ENCODE assay signal across 15 cellular contexts in the genomic region with DNA sequence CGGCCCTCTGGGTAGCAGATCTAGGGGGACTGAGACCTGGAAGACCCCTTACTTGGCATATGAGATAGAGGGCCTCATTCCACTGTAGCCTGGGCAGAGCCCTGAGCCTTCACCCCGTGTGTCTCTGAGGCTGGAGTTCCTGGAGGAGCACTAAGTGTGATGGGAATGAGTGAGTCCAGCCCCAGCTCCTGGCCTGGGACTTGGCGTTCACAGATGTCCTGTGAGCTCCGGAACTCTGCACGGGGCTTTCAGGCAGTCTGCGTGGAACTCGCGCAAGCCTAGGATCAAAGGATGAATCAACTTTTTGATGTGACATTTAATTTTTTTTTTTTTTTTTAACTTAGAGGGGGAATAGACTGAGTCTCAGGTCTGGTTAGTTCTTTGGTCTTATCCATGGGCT. TPM values are rescaled to one million over a fixed set of nuclear protein-coding genes. Genes with fewer than 3 reads are reported as not detected.
DNase-seq lines count a peak whose midpoint lies in the region; TF ChIP-seq lines count a peak whose summit lies in the region.
"Had no signal": no experiment of that assay in that cellular context is flagged by ENCODE, and none has a peak within 500 bp of the region (broad histone marks: within the 10 kb centered on the region; RNA-seq: fewer than 3 reads in every experiment).

No MANE protein-coding gene starts in this region.

- H3K9me3 Mint-ChIP-seq in activated naive CD4-positive, alpha-beta T cell treated with anti-CD3 and anti-CD28 coated beads, Interleukin-2, amount 10 ng/mL, durations not matched to agents 7 days and 5 days: no peaks in the 10 kb centered on the region
- H3K9me3 Mint-ChIP-seq: dendritic cell treated with granulocyte-macrophage colony-stimulating factor and Interleukin-4, amounts not matched to agents 40 ng/mL and 50 ng/mL, for 4 days had no signal

- no peaks in the 10 kb centered on the region for H3K36me3 Mint-ChIP-seq in activated naive CD4-positive, alpha-beta T cell treated with anti-CD3 and anti-CD28 coated beads, Interleukin-2, amount 10 ng/mL, durations not matched to agents 7 days and 5 days

- peaks cover 3 to 26% of the 10 kb centered on the region in 2 donors for H3K4me1 ChIP-seq in ascending aorta
- H3K4me1 ChIP-seq in muscle layer of duodenum (ENCODE audit: control insufficient read depth in 1 of 2, insufficient read depth in 2 of 2, low read length in 2 of 2): peaks cover 0 to 22% of the 10 kb centered on the region in 2 donors
- H3K4me1 ChIP-seq in transverse colon: peaks cover 0 to 16% (median 3%) of the 10 kb centered on the region in 4 donors

- H3K27ac ChIP-seq in ascending aorta (peak overlapping the region; percentile 71 to 82), muscle layer of duodenum (ENCODE audit: low read length) (no peak overlapping the region), transverse colon (peak overlapping the region in 3 of 4 donors; percentile 2 to 23 (median 9))
- H3K27ac ChIP-seq: vagina had no signal

- peak overlapping the region; percentile 67 to 82 for H3K4me3 ChIP-seq in ascending aorta
- H3K4me3 ChIP-seq in muscle layer of duodenum (ENCODE audit: low read depth in 1 of 2, low read length in 2 of 2): peak overlapping the region; percentile 46 to 78
- peak overlapping the region in 1 of 4 donors; percentile 86 for H3K4me3 ChIP-seq in transverse colon
- H3K4me3 ChIP-seq in lower leg skin (ENCODE audit: low read depth, poor library complexity, severe bottlenecking): no peak overlapping the region

- no peak overlapping the region for H3K27ac Mint-ChIP-seq in activated naive CD4-positive, alpha-beta T cell treated with anti-CD3 and anti-CD28 coated beads, Interleukin-2, amount 10 ng/mL, durations not matched to agents 7 days and 5 days
- H3K27ac Mint-ChIP-seq: dendritic cell treated with granulocyte-macrophage colony-stimulating factor and Interleukin-4, amounts not matched to agents 40 ng/mL and 50 ng/mL, for 4 days had no signal

- in situ Hi-C loops in transverse colon (cut with MboI; ENCODE audit: low pct_ligation_motif_present in 1 of 4, low pct_unique_long_range_greater_than_20kb in 1 of 4, low sequenced_read_pairs in 3 of 4): no loop called here

- no peak for TF ChIP-seq EP300 in transverse colon (IDR thresholded peaks at IDR 0.05; ENCODE audit: low read depth)

- intact Hi-C loops in ascending aorta (cut with DNase I) (no loop called here), transverse colon (cut with DNase I; ENCODE audit: low total_unique reads) (no loop called here), lower leg skin (cut with DNase I; ENCODE audit: low total_unique reads) (no loop called here)

- no peak for DNase-seq in activated naive CD4-positive, alpha-beta T cell treated with anti-CD3 and anti-CD28 coated beads, Interleukin-2, amount 10 ng/mL, durations not matched to agents 7 days and 5 days
- DNase-seq in activated naive CD4-positive, alpha-beta T cell treated with Interleukin-2 at 50 U/mL for 16 hours: no peak
- DNase-seq in ascending aorta (ENCODE audit: low spot score in 2 of 2) (peak in 1 of 2 donors; percentile 75), transverse colon (no peak), lower leg skin (ENCODE audit: low spot score in 2 of 2) (no peak), HT-29 (ENCODE audit: low spot score) (no peak), NCI-H524 treated with DMSO at 0.1 percent for 48 hours (lab: John Stamatoyannopoulos, UW) (no peak)
- DNase-seq: activated gamma-delta T cell treated with Interleukin-2 at 50 U/mL for 16 hours, foreskin melanocyte, GDM1, left cardiac atrium, NCI-H226 had no signal

- H3K9me3 ChIP-seq in ascending aorta (no peaks in the 10 kb centered on the region), muscle layer of duodenum (ENCODE audit: control insufficient read depth in 1 of 2, low read length in 2 of 2) (no peaks in the 10 kb centered on the region), transverse colon (no peaks in the 10 kb centered on the region)
- H3K9me3 ChIP-seq: vagina had no signal

- H3K36me3 ChIP-seq in ascending aorta: no peaks in the 10 kb centered on the region
- peaks cover 0 to 4% of the 10 kb centered on the region in 2 donors for H3K36me3 ChIP-seq in muscle layer of duodenum (ENCODE audit: control insufficient read depth in 1 of 2, insufficient read depth in 2 of 2, low read length in 2 of 2)
- no peaks in the 10 kb centered on the region for H3K36me3 ChIP-seq in transverse colon
- H3K36me3 ChIP-seq: vagina had no signal

- H3K27me3 ChIP-seq in ascending aorta: no peaks in the 10 kb centered on the region
- H3K27me3 ChIP-seq in muscle layer of duodenum (ENCODE audit: low read depth, low read length): peaks cover 4% of the 10 kb centered on the region
- peaks cover 30% of the 10 kb centered on the region for H3K27me3 ChIP-seq in transverse colon
- H3K27me3 ChIP-seq: vagina had no signal

- H3K27me3 Mint-ChIP-seq in activated naive CD4-positive, alpha-beta T cell treated with anti-CD3 and anti-CD28 coated beads, Interleukin-2, amount 10 ng/mL, durations not matched to agents 7 days and 5 days: peaks cover 84% of the 10 kb centered on the region

- peaks cover 14% of the 10 kb centered on the region for H3K4me1 Mint-ChIP-seq in activated naive CD4-positive, alpha-beta T cell treated with anti-CD3 and anti-CD28 coated beads, Interleukin-2, amount 10 ng/mL, durations not matched to agents 7 days and 5 days

- 73% methylated on average over 8 of the region's 8 CpGs; no CpG with 5 or more reads in 1 of the 2 donors for WGBS in transverse colon (ENCODE audit: low coverage in 1 of 2), 2 donors
- WGBS in lower leg skin, 2 donors: 57 to 72% methylated on average over 8 of the region's 8 CpGs

- TF ChIP-seq CTCF in ascending aorta (IDR thresholded peaks at IDR 0.05) (no peak), transverse colon (IDR thresholded peaks at IDR 0.05) (no peak), lower leg skin (IDR thresholded peaks at IDR 0.05) (no peak)

- H3K4me3 Mint-ChIP-seq in activated naive CD4-positive, alpha-beta T cell treated with anti-CD3 and anti-CD28 coated beads, Interleukin-2, amount 10 ng/mL, durations not matched to agents 7 days and 5 days: peak overlapping the region; percentile 44

- TF ChIP-seq POLR2A in transverse colon (IDR thresholded peaks at IDR 0.05) (no peak), lower leg skin (IDR thresholded peaks at IDR 0.05) (no peak)

- CTCF ChIA-PET in activated naive CD4-positive, alpha-beta T cell treated with anti-CD3 and anti-CD28 coated beads, Interleukin-2, amount 10 ng/mL, durations not matched to agents 7 days and 5 days (lab: Charles Lee): interaction anchor here (1.1 to 1.2 kb wide), 2 partner anchors 122 to 257 kb away, joined by 3 read pairs; no protein-coding TSS in a partner anchor

RNA-seq across cellular contexts. Expression of gene NKD1, which starts 1.8 kb away (rescaled TPM):
- 33.2 TPM for total RNA-seq in ascending aorta
- 10 to 100 TPM in 1 of 4 donors, 1 to 10 TPM in 3; 1.7 to 98.1 (median 2.5) TPM for total RNA-seq in transverse colon
- 10 to 100 TPM in 1 of 4 donors, 1 to 10 TPM in 3; 5.1 to 15.2 (median 7.2) TPM for total RNA-seq in lower leg skin
- total RNA-seq in HT-29 (2014; rRNA removed; shearing (Covaris generic)): 0.10 and 0.13 TPM in 2 replicates
